ENCODE assay signal across 11 cellular contexts in genomic region chr5:124718376-124718775, GRCh38. TPM values are rescaled to one million over a fixed set of nuclear protein-coding genes. Genes with fewer than 3 reads are reported as not detected.
DNase-seq lines count a peak whose midpoint lies in the region; FAIRE-seq and TF ChIP-seq lines count a peak whose summit lies in the region.
"Had no signal": no experiment of that assay in that cellular context is flagged by ENCODE, and none has a peak within 500 bp of the region (broad histone marks: within the 10 kb centered on the region; RNA-seq: fewer than 3 reads in every experiment).

No MANE protein-coding gene starts in this region.

- H2AFZ ChIP-seq in fibroblast of lung (ENCODE audit: low read length): no peak overlapping the region

- TF ChIP-seq CTCF in fibroblast of lung (conservative IDR thresholded peaks at IDR 0.05 in 1 of 2, IDR thresholded peaks at IDR 0.05 in 1 of 2; ENCODE audit: low read depth in 1 of 2, low read length in 2 of 2): no peak

- DNase-seq in NCI-H82 (lab: John Stamatoyannopoulos, UW) (peak; percentile 71), fibroblast of lung (ENCODE audit: low read depth in 2 of 2) (peak in 1 of 2 donors; percentile 43), small intestine (peak; percentile 51), NCI-H2107 (lab: John Stamatoyannopoulos, UW) (no peak), HCEC 1CT (no peak), NCI-H345 (lab: John Stamatoyannopoulos, UW) (no peak)
- DNase-seq: EL, H9 had no signal

- no peaks in the 10 kb centered on the region for H3K9me3 Mint-ChIP-seq in IgD-negative memory B cell
- H3K9me3 Mint-ChIP-seq: H9 had no signal

- peak overlapping the region in 3 of 4 donors; percentile 4 to 77 (median 9) for H3K4me3 Mint-ChIP-seq in IgD-negative memory B cell
- H3K4me3 Mint-ChIP-seq: H9 had no signal

- peak overlapping the region; percentile 70 for H3K4me2 ChIP-seq in fibroblast of lung (ENCODE audit: extremely low read depth, insufficient read depth, low read length)

- H3K4me3 ChIP-seq in fibroblast of lung (replicated peaks in 1 of 4; ENCODE audit: control extremely low read depth in 1 of 4, insufficient read depth in 1 of 4, low read depth in 3 of 4, low read length in 4 of 4) (no peak overlapping the region), small intestine (ENCODE audit: low read depth in 1 of 2, low read length in 2 of 2) (no peak overlapping the region)

- H3K27ac ChIP-seq in fibroblast of lung (ENCODE audit: insufficient read depth, low read length) (no peak overlapping the region), small intestine (ENCODE audit: low read depth in 1 of 2, low read length in 1 of 2) (no peak overlapping the region)
- H3K27ac ChIP-seq: neutrophil had no signal

- H3K4me1 ChIP-seq in fibroblast of lung (ENCODE audit: control insufficient read depth, extremely low read depth, insufficient read depth, low read length) (peaks cover 2% of the 10 kb centered on the region), small intestine (ENCODE audit: control insufficient read depth in 2 of 2, insufficient read depth in 1 of 2, low read depth in 1 of 2, low read length in 1 of 2) (peaks cover 9 to 10% of the 10 kb centered on the region in 2 donors)

- no peak overlapping the region for H3K9ac ChIP-seq in fibroblast of lung (ENCODE audit: insufficient read depth, low read length)

- H3K27me3 ChIP-seq in fibroblast of lung (ENCODE audit: control insufficient read depth, insufficient read depth, low read length): no peaks in the 10 kb centered on the region
- no peaks in the 10 kb centered on the region for H3K27me3 ChIP-seq in small intestine (ENCODE audit: control insufficient read depth in 2 of 2, insufficient read depth in 2 of 2, low read length in 2 of 2)
- H3K27me3 ChIP-seq: neutrophil had no signal

- H3K36me3 ChIP-seq in fibroblast of lung (ENCODE audit: control insufficient read depth, insufficient read depth, low read length): no peaks in the 10 kb centered on the region
- H3K36me3 ChIP-seq in small intestine (ENCODE audit: control insufficient read depth in 2 of 2, insufficient read depth in 2 of 2, low read length in 2 of 2): no peaks in the 10 kb centered on the region
- H3K36me3 ChIP-seq: neutrophil had no signal

- H3K79me2 ChIP-seq in fibroblast of lung (ENCODE audit: control insufficient read depth, insufficient read depth, low read length): peaks cover 4% of the 10 kb centered on the region

- H3K4me1 Mint-ChIP-seq in IgD-negative memory B cell: peaks cover 16 to 33% (median 20%) of the 10 kb centered on the region in 3 donors

- no peaks in the 10 kb centered on the region for H3K27me3 Mint-ChIP-seq in IgD-negative memory B cell

- whole genome bisulfite sequencing in small intestine, 3 donors: 12 to 26% (median 15%) methylated on average over 2 of the region's 2 CpGs

- FAIRE-seq in small intestine (lab: Jason Lieb, UNC): no peak
- FAIRE-seq: endometrium had no signal

- H3K27ac Mint-ChIP-seq in IgD-negative memory B cell: peak overlapping the region in 1 of 3 donors; percentile 52

- H3K9me3 ChIP-seq in fibroblast of lung (ENCODE audit: control insufficient read depth, insufficient read depth, low read depth, low read length): no peaks in the 10 kb centered on the region
- H3K9me3 ChIP-seq in small intestine (ENCODE audit: control insufficient read depth, low read depth): no peaks in the 10 kb centered on the region
- H3K9me3 ChIP-seq: neutrophil had no signal

- no peaks in the 10 kb centered on the region for H3K36me3 Mint-ChIP-seq in IgD-negative memory B cell

- H4K20me1 ChIP-seq in fibroblast of lung (ENCODE audit: control insufficient read depth, extremely low read depth, insufficient read depth, low read length): no peaks in the 10 kb centered on the region

RNA-seq across cellular contexts. Expression of gene ZNF608, which starts 28.1 kb away (rescaled TPM):
- polyA plus RNA-seq in IgD-negative memory B cell (6.4 TPM), fibroblast of lung (12.4 and 16.5 TPM in 2 replicates), small intestine (10 to 100 TPM in 2 of 3 donors, 1 to 10 TPM in 1; 5.7 to 13.7 (median 11.6) TPM)
- total RNA-seq in fibroblast of lung: 18.0 and 25.3 TPM in 2 replicates
- polyA plus RNA-seq in fibroblast of lung (2012): 11.4 and 12.2 TPM in 2 replicates
- 7.8 and 16.1 TPM in 2 replicates for polyA minus RNA-seq in fibroblast of lung (ENCODE audit: low replicate concordance)

Comparison
In these comparisons a context has a peak if more than half of its experiments do, and no peak if none do; other contexts are left out.
1. DNase-seq: peak in NCI-H82 (single experiment) and small intestine (single experiment); none in NCI-H2107 (single experiment), HCEC 1CT (single experiment) and NCI-H345 (single experiment).